Comparison of ENCODE assay signal across 1 cellular context in the genomic region with DNA sequence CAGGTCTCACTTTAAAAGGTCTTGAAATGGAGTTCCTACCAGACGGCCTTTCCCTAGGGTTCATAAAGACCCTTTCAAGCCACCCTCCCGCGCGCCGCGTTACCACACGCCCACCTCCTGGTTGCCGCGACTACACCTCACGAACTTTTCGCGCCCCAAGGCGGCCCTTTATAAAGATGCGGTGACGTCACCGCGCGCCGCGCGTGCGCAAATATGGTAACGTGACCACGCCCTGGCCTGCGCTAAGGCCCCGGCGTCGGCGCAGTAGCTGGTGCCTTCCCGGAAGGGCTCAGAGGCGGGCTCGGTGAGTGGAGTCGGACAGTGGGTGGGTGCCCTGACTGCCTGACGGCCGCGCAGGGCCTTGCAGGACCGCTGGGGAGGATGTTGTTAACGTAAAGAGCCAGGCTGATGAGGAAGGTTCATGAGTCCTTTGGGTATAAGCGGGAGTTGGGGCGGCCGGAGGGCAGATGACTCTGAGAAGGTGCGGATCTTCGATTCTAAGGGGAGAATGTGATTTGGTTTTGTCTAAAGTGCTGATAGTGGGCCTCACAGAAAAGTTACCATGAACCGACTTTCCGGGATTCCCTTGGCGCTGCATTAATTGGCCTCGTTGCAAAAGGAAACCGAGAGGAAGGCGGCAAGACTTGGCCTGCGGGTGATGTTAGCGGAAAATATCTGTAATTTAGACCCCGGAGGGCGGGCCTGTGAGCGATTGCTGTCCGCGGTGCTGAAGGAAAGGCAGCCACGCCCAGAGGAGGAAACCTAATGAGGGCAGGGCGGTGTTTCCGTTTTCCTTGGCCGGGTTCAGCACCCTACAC.
TF ChIP-seq lines count a peak whose summit lies in the region.

No MANE protein-coding gene starts in this region.

TF ChIP-seq in liver, 16 proteins besides CTCF, POLR2A, EP300 and RAD21 (continued from another document):
- peak; percentile 23 for TF ChIP-seq YY1 (IDR thresholded peaks at IDR 0.05)
